In genomic region chr10:8393531-8393930, GRCh38 we compare ENCODE assay signal across 13 cellular contexts.
"Had no signal": no experiment of that assay in that cellular context is flagged by ENCODE, and none has a peak within 500 bp of the region (broad histone marks: within the 10 kb centered on the region; RNA-seq: fewer than 3 reads in every experiment).

No MANE protein-coding gene starts in this region.

- ATAC-seq: activated T-cell treated with anti-CD3 and anti-CD28 coated beads, Interleukin-2, amount 50 U/mL, for 72 hours; esophagus mucosa; left colon; lower lobe of right lung; sciatic nerve; upper lobe of right lung had no signal

- H3K27ac ChIP-seq: lower lobe of right lung, upper lobe of right lung had no signal

- H3K4me1 ChIP-seq: lower lobe of right lung, upper lobe of right lung had no signal

- H3K27me3 ChIP-seq: upper lobe of right lung had no signal

- H3K4me3 ChIP-seq: lower lobe of right lung, upper lobe of right lung had no signal

- H3K36me3 ChIP-seq: lower lobe of right lung, upper lobe of right lung had no signal

- H3K9me3 ChIP-seq: lower lobe of right lung, upper lobe of right lung had no signal

- DNase-seq: activated B cell treated with CpG ODN at 0.5 μM for 24 hours; activated CD4-positive, alpha-beta T cell treated with anti-CD3 and anti-CD28 coated beads, Interleukin-2, amount 10 ng/mL, durations not matched to agents 7 days and 5 days; activated CD8-positive, alpha-beta memory T cell treated with anti-CD3 and anti-CD28 coated beads, Interleukin-2, amount 50 U/mL, for 48 hours; activated gamma-delta T cell; activated T-cell treated with anti-CD3 and anti-CD28 coated beads, Interleukin-2, amount 50 U/mL, for 72 hours; left colon; lower lobe of right lung; midbrain; T-helper 2 cell; upper lobe of right lung had no signal

- FAIRE-seq: TTC549 had no signal
